ENCODE assay signal across 15 cellular contexts in the genomic region with DNA sequence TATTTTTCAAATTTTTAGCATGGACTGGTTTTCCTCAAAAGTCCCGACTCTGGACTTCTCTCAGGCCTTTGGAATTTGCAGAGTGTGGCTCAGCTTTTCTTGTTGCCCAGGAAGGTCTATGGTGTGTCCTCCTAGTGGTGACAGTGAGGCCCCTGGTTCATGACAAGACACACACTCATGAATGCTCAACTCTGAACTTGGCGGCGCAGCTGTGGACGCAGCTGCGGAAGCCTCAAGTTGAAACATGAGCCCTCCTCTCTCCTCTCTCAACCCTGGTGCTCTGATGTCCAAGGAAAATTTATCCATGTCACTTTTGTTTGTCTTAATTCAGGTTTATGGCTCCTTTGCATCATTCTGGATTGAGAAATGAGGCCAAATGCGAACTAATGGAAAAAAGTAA.
A peak's percentile ranks its signal among the peaks of the same experiment; 100 is the strongest.
DNase-seq lines count a peak whose midpoint lies in the region; ATAC-seq and TF ChIP-seq lines count a peak whose summit lies in the region.
"Had no signal": no experiment of that assay in that cellular context is flagged by ENCODE, and none has a peak within 500 bp of the region (broad histone marks: within the 10 kb centered on the region; RNA-seq: fewer than 3 reads in every experiment).

No MANE protein-coding gene starts in this region.

- H3K9ac ChIP-seq in HCT116 (ENCODE audit: low read length) = no peak overlapping the region
- no peak overlapping the region for H3K9ac ChIP-seq in mesendoderm (ENCODE audit: low read length)
- no peak overlapping the region for H3K9ac ChIP-seq in PC-3 (ENCODE audit: low read length)
- H3K9ac ChIP-seq: KMS-11, parathyroid adenoma had no signal

- H2AK5ac ChIP-seq in mesendoderm (ENCODE audit: low read length) = peak overlapping the region; percentile 23

- no peak for TF ChIP-seq RAD21 in HCT116 (IDR thresholded peaks at IDR 0.05; ENCODE audit: low read depth)

- no TSS peak for BruUV-seq in A673 (replicated peaks; lab: Mats Ljungman, UMichigan)
- BruUV-seq in HCT116 (replicated peaks; lab: Mats Ljungman, UMichigan) = no TSS peak
- no TSS peak for BruUV-seq in PC-3 (replicated peaks; lab: Mats Ljungman, UMichigan)

- H2BK120ac ChIP-seq in mesendoderm (ENCODE audit: low read depth, low read length) = no peak overlapping the region

- H3K36me3 ChIP-seq in A673 (ENCODE audit: insufficient read depth, low read length, poor library complexity, severe bottlenecking) (no peaks in the 10 kb centered on the region), HCT116 (ENCODE audit: control insufficient read depth in 1 of 2, insufficient read depth in 2 of 2, low read length in 2 of 2) (no peaks in the 10 kb centered on the region), mesendoderm (ENCODE audit: control insufficient read depth, insufficient read depth, low read length) (no peaks in the 10 kb centered on the region), prostate gland (no peaks in the 10 kb centered on the region), PC-3 (ENCODE audit: low read depth, low read length) (no peaks in the 10 kb centered on the region)
- H3K36me3 ChIP-seq: suprapubic skin had no signal

- no peak overlapping the region for H4K8ac ChIP-seq in mesendoderm (ENCODE audit: low read depth, low read length)

- ATAC-seq in HCT116 (no peak), PC-3 (no peak)

- peak overlapping the region; percentile 7 for H2BK5ac ChIP-seq in mesendoderm (ENCODE audit: low read length)

- CTCF ChIA-PET in A673 (lab: Charles Lee) (no interaction called here), HCT116 (lab: Charles Lee) (no interaction called here), PC-3 (lab: Charles Lee) (no interaction called here)

- H3K4me2 ChIP-seq in HCT116 (ENCODE audit: low read length) (no peak overlapping the region), mesendoderm (ENCODE audit: low read length) (no peak overlapping the region), PC-3 (ENCODE audit: low read length) (no peak overlapping the region)
- H3K4me2 ChIP-seq: KMS-11 had no signal

- H2AFZ ChIP-seq in HCT116 (ENCODE audit: low read depth, low read length, poor library complexity, severe bottlenecking) (no peak overlapping the region), PC-3 (ENCODE audit: low read length) (no peak overlapping the region)
- H2AFZ ChIP-seq: parathyroid adenoma had no signal

- no peaks in the 10 kb centered on the region for H3K79me1 ChIP-seq in mesendoderm (ENCODE audit: low read length)

- no peaks in the 10 kb centered on the region for H3K27me3 ChIP-seq in A673 (replicated peaks; ENCODE audit: insufficient read depth, low read depth, low read length, poor library complexity)
- H3K27me3 ChIP-seq in HCT116 (ENCODE audit: insufficient read depth, low read length) = no peaks in the 10 kb centered on the region
- no peaks in the 10 kb centered on the region for H3K27me3 ChIP-seq in mesendoderm (ENCODE audit: insufficient read depth, low read length, poor library complexity)
- H3K27me3 ChIP-seq in prostate gland (replicated peaks; ENCODE audit: insufficient read depth) = no peaks in the 10 kb centered on the region
- H3K27me3 ChIP-seq in PC-3 (ENCODE audit: low read length) = no peaks in the 10 kb centered on the region
- H3K27me3 ChIP-seq: suprapubic skin had no signal

- peak; percentile 37 for TF ChIP-seq CTCF in A673 (conservative IDR thresholded peaks at IDR 0.05; ENCODE audit: low read depth, low read length)
- TF ChIP-seq CTCF in HCT116 (IDR thresholded peaks at IDR 0.05 in 2 of 3, conservative IDR thresholded peaks at IDR 0.05 in 1 of 3; ENCODE audit: borderline replicate concordance in 1 of 3, insufficient read depth in 1 of 3, low read depth in 2 of 3, low read length in 2 of 3) = peak in 2 of 3 experiments; percentile 38 to 50; a peak in 3 of 6 replicates
- TF ChIP-seq CTCF in astrocyte of the cerebellum (IDR thresholded peaks at IDR 0.05; ENCODE audit: low read depth, low read length, missing control alignments) = peak; percentile 16
- no peak for TF ChIP-seq CTCF in prostate gland (IDR thresholded peaks at IDR 0.05)
- no peak; the same call in 1 of the 2 replicates for TF ChIP-seq CTCF in PC-3 (conservative IDR thresholded peaks at IDR 0.05; ENCODE audit: low read depth, low read length)

- no CpG with 5 or more reads among the region's 6 CpGs for WGBS in mesendoderm (ENCODE audit: extremely low coverage, insufficient coverage, low lambda C conversion rate)
- WGBS in prostate gland = 52% methylated on average over 6 of the region's 6 CpGs

- H3K9me3 ChIP-seq in A673 (ENCODE audit: low read depth, low read length, poor library complexity, severe bottlenecking) = no peaks in the 10 kb centered on the region
- no peaks in the 10 kb centered on the region for H3K9me3 ChIP-seq in HCT116 (ENCODE audit: control insufficient read depth in 1 of 2, insufficient read depth in 1 of 2, low read depth in 1 of 2, low read length in 2 of 2)
- H3K9me3 ChIP-seq in prostate gland = no peaks in the 10 kb centered on the region
- H3K9me3 ChIP-seq in PC-3 (ENCODE audit: low read length) = no peaks in the 10 kb centered on the region

- no peaks in the 10 kb centered on the region for H3K9me2 ChIP-seq in HCT116 (ENCODE audit: insufficient read depth)
- H3K9me2 ChIP-seq in PC-3 (replicated peaks; ENCODE audit: low read length) = no peaks in the 10 kb centered on the region

- H3K27ac ChIP-seq in A673 (ENCODE audit: low read depth, low read length, poor library complexity, severe bottlenecking) (no peak overlapping the region), HCT116 (ENCODE audit: low read depth, low read length) (no peak overlapping the region), mesendoderm (ENCODE audit: low read depth, low read length) (no peak overlapping the region), prostate gland (no peak overlapping the region), PC-3 (ENCODE audit: low read length) (no peak overlapping the region)
- H3K27ac ChIP-seq: KMS-11, parathyroid adenoma, suprapubic skin had no signal

- H3K56ac ChIP-seq in mesendoderm (ENCODE audit: low read length) = peak overlapping the region; percentile 26

- H3F3A ChIP-seq in PC-3 (ENCODE audit: low read length, unreplicated experiment) = no peaks in the 10 kb centered on the region

- no peaks in the 10 kb centered on the region for H3K4me1 ChIP-seq in A673 (ENCODE audit: insufficient read depth, low read length, poor library complexity, severe bottlenecking)
- H3K4me1 ChIP-seq in HCT116 (ENCODE audit: control insufficient read depth in 1 of 2, insufficient read depth in 2 of 2, low read length in 2 of 2) = peaks cover 10 to 12% of the 10 kb centered on the region in 2 experiments; a peak in 3 of 4 replicates
- peaks cover 7% of the 10 kb centered on the region for H3K4me1 ChIP-seq in mesendoderm (ENCODE audit: control insufficient read depth, low read depth, low read length)
- H3K4me1 ChIP-seq in prostate gland (replicated peaks) = no peaks in the 10 kb centered on the region
- H3K4me1 ChIP-seq in PC-3 (ENCODE audit: insufficient read depth, low read length) = peaks cover 11% of the 10 kb centered on the region
- H3K4me1 ChIP-seq: parathyroid adenoma had no signal

- RAD21 ChIA-PET in HCT116 (lab: Charles Lee; ENCODE audit: low non-redundant PET in 1 of 2, low total read pairs in 2 of 2, uncharacterized antibody in 2 of 2, unreplicated experiment in 2 of 2) = no interaction called here

- no peak overlapping the region for H3K23ac ChIP-seq in mesendoderm (ENCODE audit: low read length)

- H3K79me2 ChIP-seq in HCT116 (ENCODE audit: insufficient read depth, low read length) = no peaks in the 10 kb centered on the region
- no peaks in the 10 kb centered on the region for H3K79me2 ChIP-seq in mesendoderm (ENCODE audit: control insufficient read depth, insufficient read depth, low read length)
- no peaks in the 10 kb centered on the region for H3K79me2 ChIP-seq in PC-3 (ENCODE audit: low read length)
- H3K79me2 ChIP-seq: parathyroid adenoma had no signal

- no peak overlapping the region for H4K5ac ChIP-seq in mesendoderm (ENCODE audit: low read length)

- intact Hi-C loops in A673 (cut with micrococcal nuclease; ENCODE audit: unreplicated experiment) (no loop called here), HCT116 (cut with micrococcal nuclease) (no loop called here), prostate gland (cut with DNase I) (no loop called here), PC-3 (cut with micrococcal nuclease) (no loop called here)

- no peak overlapping the region for H2BK15ac ChIP-seq in mesendoderm (replicated peaks; ENCODE audit: low read depth)

- H3K4me3 ChIP-seq in A673 (ENCODE audit: low read depth, low read length, poor library complexity, severe bottlenecking) (no peak overlapping the region), HCT116 (replicated peaks in 1 of 2; ENCODE audit: low read depth in 1 of 2, low read length in 2 of 2) (no peak overlapping the region), astrocyte of the cerebellum (ENCODE audit: low read depth, low read length) (no peak overlapping the region), mesendoderm (ENCODE audit: low read length) (no peak overlapping the region), prostate gland (no peak overlapping the region), PC-3 (ENCODE audit: low read length) (no peak overlapping the region)
- H3K4me3 ChIP-seq: suprapubic skin had no signal

- TF ChIP-seq POLR2A in HCT116 (IDR thresholded peaks at IDR 0.05; ENCODE audit: borderline replicate concordance, extremely low read depth, insufficient read depth, insufficient read length) (no peak), prostate gland (IDR thresholded peaks at IDR 0.05) (no peak)

- DNase-seq in A673 (ENCODE audit: low spot score) = no peak
- DNase-seq in HCT116 (ENCODE audit: low read depth, low spot score) = no peak
- no peak for DNase-seq in astrocyte of the cerebellum (ENCODE audit: low read depth)
- DNase-seq in mesendoderm = peak; percentile 65
- no peak for DNase-seq in COLO829 (ENCODE audit: low spot score)
- no peak for DNase-seq in NCI-H446 (lab: John Stamatoyannopoulos, UW)
- DNase-seq in prostate gland (ENCODE audit: low spot score) = no peak
- no peak for DNase-seq in PC-3
- DNase-seq: activated CD4-positive, alpha-beta memory T cell treated with anti-CD3 and anti-CD28 coated beads, Interleukin-2, amount 10 ng/mL, durations not matched to agents 7 days and 5 days; activated effector memory CD4-positive, alpha-beta T cell treated with Interleukin-2 at 50 U/mL for 16 hours; NCI-H187 treated with DMSO at 0.1 percent for 48 hours; NK-92 treated with Interleukin-12 subunit alpha and Interleukin-12 subunit beta, amount 100 ng/mL, for 24 hours had no signal

- in situ Hi-C loops in astrocyte of the cerebellum (cut with HindIII; ENCODE audit: low sequenced_read_pairs) = no loop called here

- H4K20me1 ChIP-seq in HCT116 (ENCODE audit: insufficient read depth) (no peaks in the 10 kb centered on the region), PC-3 (ENCODE audit: low read length) (no peaks in the 10 kb centered on the region)

- H3K18ac ChIP-seq in mesendoderm (ENCODE audit: low read length) = no peak overlapping the region

- no peak overlapping the region for H3K4ac ChIP-seq in mesendoderm (ENCODE audit: low read depth, low read length)

- POLR2A ChIA-PET in A673 (lab: Charles Lee; ENCODE audit: low non-redundant PET) = no interaction called here
- POLR2A ChIA-PET in HCT116 (lab: Charles Lee) = no interaction called here
- POLR2A ChIA-PET in PC-3 (lab: Charles Lee; ENCODE audit: unreplicated experiment) = no interaction called here

TF ChIP-seq in HCT116, 20 proteins besides CTCF, POLR2A, EP300 and RAD21 (continues in another document):
- TF ChIP-seq EGR1 (IDR thresholded peaks at IDR 0.05; ENCODE audit: low read depth) = no peak

Comparison
In these comparisons a context has a peak if more than half of its experiments do, and no peak if none do; other contexts are left out.
1. CTCF ChIP-seq: peak in A673 (single experiment), HCT116 (2 of 3) and astrocyte of the cerebellum (single experiment); none in prostate gland (0 of 4) and PC-3 (single experiment).